Comparison of ENCODE assay signal across 19 cellular contexts in the genomic region with DNA sequence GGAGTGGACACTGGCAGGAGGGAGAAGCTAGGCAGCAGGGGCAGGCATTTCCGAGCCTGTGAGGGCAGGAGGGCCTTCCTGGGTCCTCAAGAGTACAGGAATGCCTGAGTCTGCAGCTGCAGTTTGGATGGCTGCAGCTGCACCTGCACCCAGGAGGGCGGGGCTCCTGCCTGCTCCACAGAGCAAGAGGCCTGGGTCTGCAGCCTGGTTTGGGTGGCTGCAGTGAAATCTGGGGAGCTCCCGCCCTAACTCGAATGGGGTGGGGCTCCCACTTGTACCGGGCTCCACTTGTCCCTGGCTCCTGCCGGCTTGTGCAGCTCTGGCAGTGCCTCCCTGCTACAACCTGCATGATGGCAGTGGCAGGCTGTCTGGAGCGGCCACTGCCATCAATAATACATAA.
DNase-seq lines count a peak whose midpoint lies in the region; ATAC-seq and TF ChIP-seq lines count a peak whose summit lies in the region.
"Had no signal": no experiment of that assay in that cellular context is flagged by ENCODE, and none has a peak within 500 bp of the region (broad histone marks: within the 10 kb centered on the region; RNA-seq: fewer than 3 reads in every experiment).

No MANE protein-coding gene starts in this region.

- H3K4me1 Mint-ChIP-seq in GM23338 (no peaks in the 10 kb centered on the region), WTC11 (no peaks in the 10 kb centered on the region), neural progenitor cell (no peaks in the 10 kb centered on the region)
- H3K4me1 Mint-ChIP-seq: CD8-positive, alpha-beta memory T cell had no signal

- no peak overlapping the region for H3K4me3 ChIP-seq in GM23338
- H3K4me3 ChIP-seq in neural progenitor cell = no peak overlapping the region
- H3K4me3 ChIP-seq in thyroid gland (replicated peaks in 1 of 3) = no peak overlapping the region
- H3K4me3 ChIP-seq: BLaER1 treated with 17β-estradiol and CSF1 and Interleukin-3, amounts not matched to agents 10 nM and 100 nM had no signal

- H3K36me3 Mint-ChIP-seq in GM23338 (ENCODE audit: low read depth) (no peaks in the 10 kb centered on the region), WTC11 (peaks cover 3% of the 10 kb centered on the region; the same call in 1 of the 2 replicates), neural progenitor cell (peaks cover 3% of the 10 kb centered on the region)
- H3K36me3 Mint-ChIP-seq: CD8-positive, alpha-beta memory T cell had no signal

- 77 to 83% methylated on average over 5 to 6 of the region's 7 CpGs for WGBS in thyroid gland, 2 donors

- TF ChIP-seq CTCF in GM23338 (conservative IDR thresholded peaks at IDR 0.05; ENCODE audit: low read depth in 2 of 2) = no peak
- no peak for TF ChIP-seq CTCF in WTC11 (IDR thresholded peaks at IDR 0.05)
- no peak for TF ChIP-seq CTCF in neural progenitor cell (IDR thresholded peaks at IDR 0.05)
- TF ChIP-seq CTCF in thyroid gland (IDR thresholded peaks at IDR 0.05) = no peak
- no peak for TF ChIP-seq CTCF in RWPE1 (conservative IDR thresholded peaks at IDR 0.05; ENCODE audit: low read depth)

- no peaks in the 10 kb centered on the region for H3K9me2 ChIP-seq in GM23338 (ENCODE audit: insufficient read depth)

- CTCF ChIA-PET in WTC11 (lab: Charles Lee) (interaction anchor here (0.8 to 2.4 kb wide), 2 partner anchors 19 to 115 kb away, joined by 3 to 18 read pairs; no protein-coding TSS in a partner anchor), RWPE1 (lab: Yijun Ruan, JAX) (interaction anchor here (0.8 kb wide), 1 partner anchor 12 kb away, joined by 10 read pairs; no protein-coding TSS in a partner anchor)

- POLR2A ChIA-PET in WTC11 (lab: Charles Lee) = no interaction called here
- POLR2A ChIA-PET in RWPE1 (lab: Yijun Ruan, JAX; ENCODE audit: low non-redundant PET) = no interaction called here

- intact Hi-C loops in thyroid gland (cut with DNase I) = no loop called here

- no peak overlapping the region for H3K27ac Mint-ChIP-seq in GM23338
- H3K27ac Mint-ChIP-seq in WTC11 = no peak overlapping the region
- no peak overlapping the region for H3K27ac Mint-ChIP-seq in neural progenitor cell
- H3K27ac Mint-ChIP-seq: B cell; CD8-positive, alpha-beta memory T cell; HFFc6 had no signal

- H3K9me3 ChIP-seq in neural progenitor cell (ENCODE audit: low read depth) (no peaks in the 10 kb centered on the region), thyroid gland (no peaks in the 10 kb centered on the region)
- H3K9me3 ChIP-seq: BLaER1 treated with 17β-estradiol and CSF1 and Interleukin-3, amounts not matched to agents 10 nM and 100 nM had no signal

- H3K27me3 Mint-ChIP-seq in GM23338 (ENCODE audit: insufficient read depth, low read depth, poor library complexity) = no peaks in the 10 kb centered on the region
- H3K27me3 Mint-ChIP-seq in WTC11 (ENCODE audit: low read depth) = no peaks in the 10 kb centered on the region
- H3K27me3 Mint-ChIP-seq in neural progenitor cell (ENCODE audit: insufficient read depth, low read depth) = no peaks in the 10 kb centered on the region
- H3K27me3 Mint-ChIP-seq: B cell; CD8-positive, alpha-beta memory T cell had no signal

- H4K20me1 ChIP-seq in GM23338 (replicated peaks; ENCODE audit: insufficient read depth) (no peaks in the 10 kb centered on the region), neural progenitor cell (ENCODE audit: low read depth) (no peaks in the 10 kb centered on the region)
- H4K20me1 ChIP-seq: BLaER1 treated with 17β-estradiol and CSF1 and Interleukin-3, amounts not matched to agents 10 nM and 100 nM had no signal

- no peaks in the 10 kb centered on the region for H3K79me2 ChIP-seq in GM23338 (replicated peaks; ENCODE audit: insufficient read depth)
- H3K79me2 ChIP-seq in neural progenitor cell (ENCODE audit: low read depth) = no peaks in the 10 kb centered on the region

- no peak overlapping the region for H3K4me2 ChIP-seq in GM23338
- no peak overlapping the region for H3K4me2 ChIP-seq in neural progenitor cell
- H3K4me2 ChIP-seq: BLaER1 treated with 17β-estradiol and CSF1 and Interleukin-3, amounts not matched to agents 10 nM and 100 nM had no signal

- H2AFZ ChIP-seq in GM23338 = no peak overlapping the region
- H2AFZ ChIP-seq in neural progenitor cell (replicated peaks) = peak overlapping the region; percentile 55

- no peak overlapping the region for H3K27ac ChIP-seq in GM23338 (ENCODE audit: low read depth)
- H3K27ac ChIP-seq in neural progenitor cell = no peak overlapping the region
- no peak overlapping the region for H3K27ac ChIP-seq in thyroid gland
- H3K27ac ChIP-seq in RWPE1 = no peak overlapping the region
- H3K27ac ChIP-seq: BLaER1 treated with 17β-estradiol and CSF1 and Interleukin-3, amounts not matched to agents 10 nM and 100 nM; HL-60 had no signal

- no peaks in the 10 kb centered on the region for H3F3A ChIP-seq in GM23338 (replicated peaks; ENCODE audit: low read depth)
- no peaks in the 10 kb centered on the region for H3F3A ChIP-seq in neural progenitor cell (ENCODE audit: low read depth)

- H3K4me3 Mint-ChIP-seq in GM23338 (no peak overlapping the region), WTC11 (no peak overlapping the region), neural progenitor cell (no peak overlapping the region)
- H3K4me3 Mint-ChIP-seq: B cell; CD8-positive, alpha-beta memory T cell; HFFc6 had no signal

- DNase-seq in GM23338 (ENCODE audit: low spot score) (no peak), WTC11 (ENCODE audit: low spot score) (no peak), neural progenitor cell (ENCODE audit: low spot score) (no peak), thyroid gland (peak; percentile 5 to 11), NCI-H526 (lab: John Stamatoyannopoulos, UW) (no peak), RWPE1 (ENCODE audit: low spot score) (no peak), DMS 273 treated with DMSO at 0.1 percent for 48 hours (lab: John Stamatoyannopoulos, UW) (no peak)
- DNase-seq in stimulated activated CD4-positive, alpha-beta T cell treated with anti-CD3 and anti-CD28 coated beads, Interleukin-2, amount 100 ng/mL, for 48 hours = no peak
- DNase-seq: 8988T; CD8-positive, alpha-beta memory T cell; COR-L47; GDM1; GOT3; H7; HFFc6 had no signal

- TF ChIP-seq POLR2A in thyroid gland (IDR thresholded peaks at IDR 0.05) = no peak

- no peaks in the 10 kb centered on the region for H3K36me3 ChIP-seq in GM23338 (ENCODE audit: insufficient read depth)
- no peaks in the 10 kb centered on the region for H3K36me3 ChIP-seq in neural progenitor cell
- H3K36me3 ChIP-seq in thyroid gland = no peaks in the 10 kb centered on the region
- H3K36me3 ChIP-seq: BLaER1 treated with 17β-estradiol and CSF1 and Interleukin-3, amounts not matched to agents 10 nM and 100 nM had no signal

- no peaks in the 10 kb centered on the region for H3K27me3 ChIP-seq in GM23338 (ENCODE audit: insufficient read depth)
- H3K27me3 ChIP-seq in neural progenitor cell = no peaks in the 10 kb centered on the region
- no peaks in the 10 kb centered on the region for H3K27me3 ChIP-seq in thyroid gland
- H3K27me3 ChIP-seq: BLaER1 treated with 17β-estradiol and CSF1 and Interleukin-3, amounts not matched to agents 10 nM and 100 nM had no signal

- no peaks in the 10 kb centered on the region for H3K4me1 ChIP-seq in GM23338 (ENCODE audit: insufficient read depth)
- H3K4me1 ChIP-seq in neural progenitor cell = no peaks in the 10 kb centered on the region
- H3K4me1 ChIP-seq in thyroid gland = peaks cover 4 to 10% of the 10 kb centered on the region in 2 donors
- H3K4me1 ChIP-seq: BLaER1 treated with 17β-estradiol and CSF1 and Interleukin-3, amounts not matched to agents 10 nM and 100 nM had no signal

- 0 out of 3 replicates have a peak, but pooled peaks cover 2% of the 10 kb centered on the region for H3K9me3 Mint-ChIP-seq in GM23338
- peaks cover 6% of the 10 kb centered on the region for H3K9me3 Mint-ChIP-seq in WTC11
- H3K9me3 Mint-ChIP-seq in neural progenitor cell = peaks cover 2% of the 10 kb centered on the region
- H3K9me3 Mint-ChIP-seq: HFFc6 had no signal

- peak; percentile 72 for ATAC-seq in GM23338
- peak; percentile 46 for ATAC-seq in WTC11
- ATAC-seq: HCT116 had no signal

- H3K9ac ChIP-seq in neural progenitor cell = no peak overlapping the region
- H3K9ac ChIP-seq: BLaER1 treated with 17β-estradiol and CSF1 and Interleukin-3, amounts not matched to agents 10 nM and 100 nM had no signal

TF ChIP-seq in WTC11, 78 proteins besides CTCF, POLR2A, EP300 and RAD21:
- no peak for TF ChIP-seq CBFB (CRISPR knock-in tag; IDR thresholded peaks at IDR 0.05; ENCODE audit: low read depth)
- no peak for TF ChIP-seq SP1 (CRISPR knock-in tag; conservative IDR thresholded peaks at IDR 0.05)
- TF ChIP-seq ZNF423 (CRISPR knock-in tag; IDR thresholded peaks at IDR 0.05) = no peak
- TF ChIP-seq, protein P1, sequence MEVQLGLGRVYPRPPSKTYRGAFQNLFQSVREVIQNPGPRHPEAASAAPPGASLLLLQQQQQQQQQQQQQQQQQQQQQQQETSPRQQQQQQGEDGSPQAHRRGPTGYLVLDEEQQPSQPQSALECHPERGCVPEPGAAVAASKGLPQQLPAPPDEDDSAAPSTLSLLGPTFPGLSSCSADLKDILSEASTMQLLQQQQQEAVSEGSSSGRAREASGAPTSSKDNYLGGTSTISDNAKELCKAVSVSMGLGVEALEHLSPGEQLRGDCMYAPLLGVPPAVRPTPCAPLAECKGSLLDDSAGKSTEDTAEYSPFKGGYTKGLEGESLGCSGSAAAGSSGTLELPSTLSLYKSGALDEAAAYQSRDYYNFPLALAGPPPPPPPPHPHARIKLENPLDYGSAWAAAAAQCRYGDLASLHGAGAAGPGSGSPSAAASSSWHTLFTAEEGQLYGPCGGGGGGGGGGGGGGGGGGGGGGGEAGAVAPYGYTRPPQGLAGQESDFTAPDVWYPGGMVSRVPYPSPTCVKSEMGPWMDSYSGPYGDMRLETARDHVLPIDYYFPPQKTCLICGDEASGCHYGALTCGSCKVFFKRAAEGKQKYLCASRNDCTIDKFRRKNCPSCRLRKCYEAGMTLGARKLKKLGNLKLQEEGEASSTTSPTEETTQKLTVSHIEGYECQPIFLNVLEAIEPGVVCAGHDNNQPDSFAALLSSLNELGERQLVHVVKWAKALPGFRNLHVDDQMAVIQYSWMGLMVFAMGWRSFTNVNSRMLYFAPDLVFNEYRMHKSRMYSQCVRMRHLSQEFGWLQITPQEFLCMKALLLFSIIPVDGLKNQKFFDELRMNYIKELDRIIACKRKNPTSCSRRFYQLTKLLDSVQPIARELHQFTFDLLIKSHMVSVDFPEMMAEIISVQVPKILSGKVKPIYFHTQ (CRISPR knock-in tag; IDR thresholded peaks at IDR 0.05) = no peak
- TF ChIP-seq ZNF671 (CRISPR knock-in tag; IDR thresholded peaks at IDR 0.05) = no peak
- no peak for TF ChIP-seq JUN (CRISPR knock-in tag; IDR thresholded peaks at IDR 0.05)
- no peak for TF ChIP-seq ESRRA (CRISPR knock-in tag; IDR thresholded peaks at IDR 0.05; ENCODE audit: borderline replicate concordance)
- no peak for TF ChIP-seq GTF2I (CRISPR knock-in tag; conservative IDR thresholded peaks at IDR 0.05)

Comparison
In these comparisons a context has a peak if more than half of its experiments do, and no peak if none do; other contexts are left out.
1. DNase-seq: peak in thyroid gland (2 of 2); none in GM23338 (single experiment), WTC11 (single experiment), neural progenitor cell (single experiment), NCI-H526 (0 of 2), RWPE1 (single experiment), stimulated activated CD4-positive, alpha-beta T cell treated with anti-CD3 and anti-CD28 coated beads, Interleukin-2, amount 100 ng/mL, for 48 hours (0 of 2) and DMS 273 treated with DMSO at 0.1 percent for 48 hours (single experiment).